In genomic region chr2:16226942-16227664, GRCh38 we compare ENCODE assay signal across 19 cellular contexts.
A peak's percentile ranks its signal among the peaks of the same experiment; 100 is the strongest.
DNase-seq lines count a peak whose midpoint lies in the region; ATAC-seq and TF ChIP-seq lines count a peak whose summit lies in the region.
"Had no signal": no experiment of that assay in that cellular context is flagged by ENCODE, and none has a peak within 500 bp of the region (broad histone marks: within the 10 kb centered on the region; RNA-seq: fewer than 3 reads in every experiment).

No MANE protein-coding gene starts in this region.

- no peak overlapping the region for H3T11ph ChIP-seq in H9 (ENCODE audit: low read length)

- no peaks in the 10 kb centered on the region for H3K9me3 ChIP-seq in H9 (ENCODE audit: control insufficient read depth, low read depth, low read length)
- H3K9me3 ChIP-seq: BLaER1 treated with 17β-estradiol and CSF1 and Interleukin-3, amounts not matched to agents 10 nM and 100 nM; pancreas had no signal

- H3K23ac ChIP-seq in H9 (ENCODE audit: insufficient read length, low read depth, low read length) = no peak overlapping the region

- H3K27me3 ChIP-seq in H9 (ENCODE audit: insufficient read depth, low read length) = no peaks in the 10 kb centered on the region
- H3K27me3 ChIP-seq: BLaER1 treated with 17β-estradiol and CSF1 and Interleukin-3, amounts not matched to agents 10 nM and 100 nM; cardiac muscle cell; hepatocyte; pancreas had no signal

- H3K9ac ChIP-seq in H9 (ENCODE audit: extremely low read depth, insufficient read length, low read length) = no peak overlapping the region
- H3K9ac ChIP-seq: BLaER1 treated with 17β-estradiol and CSF1 and Interleukin-3, amounts not matched to agents 10 nM and 100 nM had no signal

- no peak overlapping the region for H3K4ac ChIP-seq in H9 (ENCODE audit: low read depth, low read length)

- no peak for TF ChIP-seq CTCF in H9 (conservative IDR thresholded peaks at IDR 0.05)
- no peak for TF ChIP-seq CTCF in brain (conservative IDR thresholded peaks at IDR 0.05)

- no peaks in the 10 kb centered on the region for H4K20me1 ChIP-seq in H9 (ENCODE audit: control insufficient read depth, insufficient read depth, insufficient read length)
- H4K20me1 ChIP-seq: BLaER1 treated with 17β-estradiol and CSF1 and Interleukin-3, amounts not matched to agents 10 nM and 100 nM had no signal

- 0 out of 2 replicates have a peak overlapping the region, but pooled peaks have one; percentile 17 for H3K14ac ChIP-seq in H9 (ENCODE audit: insufficient read depth, low read length)

- no peak overlapping the region for H2BK20ac ChIP-seq in H9 (ENCODE audit: low read depth, low read length, poor library complexity, severe bottlenecking)

- WGBS in H9 (ENCODE audit: extremely low coverage, insufficient read length, low lambda C conversion rate) = no CpG with 5 or more reads among the region's 21 CpGs

- no peak overlapping the region for H3K4me2 ChIP-seq in H9 (ENCODE audit: insufficient read depth, insufficient read length, low read length)
- H3K4me2 ChIP-seq: BLaER1 treated with 17β-estradiol and CSF1 and Interleukin-3, amounts not matched to agents 10 nM and 100 nM; hepatocyte had no signal

- H3K79me2 ChIP-seq in H9 (ENCODE audit: insufficient read depth, low read length) = no peaks in the 10 kb centered on the region
- H3K79me2 ChIP-seq: hepatocyte had no signal

- no peak overlapping the region for H3K27ac ChIP-seq in H9 (ENCODE audit: insufficient read length, low read depth, low read length)
- H3K27ac ChIP-seq: BLaER1 treated with 17β-estradiol and CSF1 and Interleukin-3, amounts not matched to agents 10 nM and 100 nM; cardiac muscle cell; hepatocyte; pancreas had no signal

- H3K4me3 Mint-ChIP-seq in H9 (peak overlapping the region in 1 of 2 experiments; percentile 49; a peak in 2 of 5 replicates), brain (peak overlapping the region; percentile 5 to 75 (median 44))
- H3K4me3 Mint-ChIP-seq in activated T-helper 17 cell treated with anti-CD3 and anti-CD28 coated beads, Interleukin-2, amount 50 U/mL, for 72 hours = no peak overlapping the region
- H3K4me3 Mint-ChIP-seq: activated naive CD8-positive, alpha-beta T cell treated with anti-CD3 and anti-CD28 coated beads for 36 hours; stimulated activated naive B cell treated with anti-CD40 and anti-IgM and Interleukin-4, amounts not matched to agents 10 μg/mL and 1 μg/mL and 100 μg/mL, for 72 hours had no signal

- no peaks in the 10 kb centered on the region for H3K36me3 Mint-ChIP-seq in H9 (ENCODE audit: insufficient read depth in 1 of 3, low read depth in 3 of 3)
- H3K36me3 Mint-ChIP-seq in brain = no peaks in the 10 kb centered on the region
- no peaks in the 10 kb centered on the region for H3K36me3 Mint-ChIP-seq in activated T-helper 17 cell treated with anti-CD3 and anti-CD28 coated beads, Interleukin-2, amount 50 U/mL, for 72 hours (ENCODE audit: low read depth)
- H3K36me3 Mint-ChIP-seq: activated naive CD8-positive, alpha-beta T cell treated with anti-CD3 and anti-CD28 coated beads for 36 hours; stimulated activated naive B cell treated with anti-CD40 and anti-IgM and Interleukin-4, amounts not matched to agents 10 μg/mL and 1 μg/mL and 100 μg/mL, for 72 hours had no signal

- no peak overlapping the region for H2BK12ac ChIP-seq in H9 (ENCODE audit: insufficient read length, low read depth, low read length)

- H3K23me2 ChIP-seq in H9 (ENCODE audit: insufficient read length, low read depth, low read length, poor library complexity, severe bottlenecking) = no peaks in the 10 kb centered on the region

- no peak overlapping the region for H2AFZ ChIP-seq in H9 (ENCODE audit: low read length)
- H2AFZ ChIP-seq: hepatocyte had no signal

- no peak overlapping the region for H2BK15ac ChIP-seq in H9 (ENCODE audit: low read depth, low read length)

- H3K9me3 Mint-ChIP-seq in H9 (no peaks in the 10 kb centered on the region), brain (peaks cover 0 to 5% (median 0%) of the 10 kb centered on the region in 5 experiments)
- H3K9me3 Mint-ChIP-seq in activated T-helper 17 cell treated with anti-CD3 and anti-CD28 coated beads, Interleukin-2, amount 50 U/mL, for 72 hours = peaks cover 3% of the 10 kb centered on the region
- H3K9me3 Mint-ChIP-seq: activated naive CD8-positive, alpha-beta T cell treated with anti-CD3 and anti-CD28 coated beads for 36 hours had no signal

- no peak overlapping the region for H4K5ac ChIP-seq in H9 (ENCODE audit: insufficient read length, low read depth, low read length)

- peaks cover 42 to 50% of the 10 kb centered on the region in 2 experiments for H3K4me1 Mint-ChIP-seq in H9
- peaks cover 56% of the 10 kb centered on the region for H3K4me1 Mint-ChIP-seq in brain
- H3K4me1 Mint-ChIP-seq in activated T-helper 17 cell treated with anti-CD3 and anti-CD28 coated beads, Interleukin-2, amount 50 U/mL, for 72 hours = no peaks in the 10 kb centered on the region
- H3K4me1 Mint-ChIP-seq: activated naive CD8-positive, alpha-beta T cell treated with anti-CD3 and anti-CD28 coated beads for 36 hours; stimulated activated naive B cell treated with anti-CD40 and anti-IgM and Interleukin-4, amounts not matched to agents 10 μg/mL and 1 μg/mL and 100 μg/mL, for 72 hours had no signal

- no peak for ATAC-seq in activated T-helper 17 cell treated with anti-CD3 and anti-CD28 coated beads, Interleukin-2, amount 50 U/mL, for 72 hours (replicated peaks)

- H4K8ac ChIP-seq in H9 (replicated peaks; ENCODE audit: insufficient read length, low read depth, low read length) = no peak overlapping the region

- H3K27me3 Mint-ChIP-seq in H9 (ENCODE audit: low read depth) = peaks cover 2% of the 10 kb centered on the region; the same call in 1 of the 2 replicates
- peaks cover 3% of the 10 kb centered on the region for H3K27me3 Mint-ChIP-seq in brain
- H3K27me3 Mint-ChIP-seq in activated T-helper 17 cell treated with anti-CD3 and anti-CD28 coated beads, Interleukin-2, amount 50 U/mL, for 72 hours = peaks cover 1% of the 10 kb centered on the region
- H3K27me3 Mint-ChIP-seq: stimulated activated naive B cell treated with anti-CD40 and anti-IgM and Interleukin-4, amounts not matched to agents 10 μg/mL and 1 μg/mL and 100 μg/mL, for 72 hours had no signal

- no peak overlapping the region for H2AK5ac ChIP-seq in H9 (ENCODE audit: insufficient read length, low read length)

- no peak overlapping the region for H3K18ac ChIP-seq in H9 (ENCODE audit: insufficient read length, low read depth, low read length)

- H3K79me1 ChIP-seq in H9 (ENCODE audit: insufficient read depth, low read depth, low read length, poor library complexity, severe bottlenecking) = no peaks in the 10 kb centered on the region

- H3K27ac Mint-ChIP-seq in H9 (peak overlapping the region in 1 of 3 experiments; percentile 36; a peak in 2 of 7 replicates), brain (peak overlapping the region; percentile 39 to 91 (median 82))
- H3K27ac Mint-ChIP-seq in activated T-helper 17 cell treated with anti-CD3 and anti-CD28 coated beads, Interleukin-2, amount 50 U/mL, for 72 hours = no peak overlapping the region
- H3K27ac Mint-ChIP-seq: activated naive CD8-positive, alpha-beta T cell treated with anti-CD3 and anti-CD28 coated beads for 36 hours; stimulated activated naive B cell treated with anti-CD40 and anti-IgM and Interleukin-4, amounts not matched to agents 10 μg/mL and 1 μg/mL and 100 μg/mL, for 72 hours had no signal

- no peak overlapping the region for H2BK5ac ChIP-seq in H9 (ENCODE audit: insufficient read length, low read length)

- H3K56ac ChIP-seq in H9 (ENCODE audit: insufficient read length, low read depth, low read length) = no peak overlapping the region

- no peak overlapping the region for H4K91ac ChIP-seq in H9 (ENCODE audit: insufficient read length, low read depth, low read length)

- no peak for DNase-seq in H9
- peak; percentile 31 for DNase-seq in NCI-H2107 treated with DMSO at 0.1 percent for 48 hours (lab: John Stamatoyannopoulos, UW; ENCODE audit: unreplicated experiment)
- peak; percentile 18 for DNase-seq in putamen (ENCODE audit: low spot score)
- no peak for DNase-seq in activated CD4-positive, alpha-beta T cell treated with anti-CD3 and anti-CD28 coated beads for 48 hours
- DNase-seq in NCI-H2196 (lab: John Stamatoyannopoulos, UW; ENCODE audit: unreplicated experiment) = no peak
- DNase-seq: activated CD4-positive, alpha-beta T cell treated with anti-CD3 and anti-CD28 coated beads, Interleukin-2, amount 50 U/mL, for 48 hours; activated naive CD8-positive, alpha-beta T cell treated with anti-CD3 and anti-CD28 coated beads for 36 hours; activated T-cell treated with anti-CD3 and anti-CD28 coated beads, Interleukin-2, amount 50 U/mL, for 48 hours; effector CD8-positive, alpha-beta T cell; NCI-H774; stimulated activated naive B cell treated with anti-CD40 and anti-IgM and Interleukin-4, amounts not matched to agents 10 μg/mL and 1 μg/mL and 100 μg/mL, for 72 hours; SW 1271; trophoblast cell had no signal

- H3K4me1 ChIP-seq in H9 (ENCODE audit: insufficient read depth, low read length) = peaks cover 3% of the 10 kb centered on the region; the same call in 1 of the 2 replicates
- H3K4me1 ChIP-seq: BLaER1 treated with 17β-estradiol and CSF1 and Interleukin-3, amounts not matched to agents 10 nM and 100 nM; pancreas had no signal

- no peak overlapping the region for H2BK120ac ChIP-seq in H9 (ENCODE audit: low read depth, low read length, poor library complexity, severe bottlenecking)

Comparison
In these comparisons a context has a peak if more than half of its experiments do, and no peak if none do; other contexts are left out.
1. DNase-seq: peak in NCI-H2107 treated with DMSO at 0.1 percent for 48 hours (single experiment) and putamen (single experiment); none in H9 (single experiment), activated CD4-positive, alpha-beta T cell treated with anti-CD3 and anti-CD28 coated beads for 48 hours (single experiment) and NCI-H2196 (single experiment).